In genomic region chr7:135238112-135238744, GRCh38 we compare ENCODE assay signal across 1 cellular context.
A peak's percentile ranks its signal among the peaks of the same experiment; 100 is the strongest.
TF ChIP-seq lines count a peak whose summit lies in the region.

No MANE protein-coding gene starts in this region.

TF ChIP-seq in K562, 482 proteins besides CTCF, POLR2A, EP300 and RAD21 (continued from another document):
- peak; percentile 56 for TF ChIP-seq VEZF1 (CRISPR knock-in tag; IDR thresholded peaks at IDR 0.05)
- 0 out of 2 replicates have a peak, but pooled peaks have one; percentile 26 for TF ChIP-seq ESRRA (IDR thresholded peaks at IDR 0.05; ENCODE audit: borderline replicate concordance, low read depth)
- TF ChIP-seq CBX3 (IDR thresholded peaks at IDR 0.05; ENCODE audit: borderline replicate concordance in 1 of 2, low read length in 2 of 2): peak in 1 of 2 experiments; percentile 91; a peak in 2 of 3 replicates
- TF ChIP-seq CBX1 (IDR thresholded peaks at IDR 0.05; ENCODE audit: low read depth): peak; percentile 68; the same call in 1 of the 2 replicates
- no peak for TF ChIP-seq ELF4 (CRISPR knock-in tag; IDR thresholded peaks at IDR 0.05)
- TF ChIP-seq CC2D1A (IDR thresholded peaks at IDR 0.05): peak; percentile 36; the same call in 1 of the 2 replicates
- TF ChIP-seq CTCFL (IDR thresholded peaks at IDR 0.05; ENCODE audit: borderline replicate concordance, insufficient read depth, low read depth, low read length, poor library complexity, severe bottlenecking): peak; percentile 96
- no peak for TF ChIP-seq NR1H2 (CRISPR knock-in tag; IDR thresholded peaks at IDR 0.05)
- TF ChIP-seq EHMT2 (IDR thresholded peaks at IDR 0.05): peak; percentile 65; the same call in 1 of the 2 replicates
- TF ChIP-seq POLR2G (IDR thresholded peaks at IDR 0.05; ENCODE audit: low read depth, low read length): peak; percentile 59
- no peak for TF ChIP-seq SRSF9 (IDR thresholded peaks at IDR 0.05; ENCODE audit: borderline replicate concordance, low read depth, low read length)
- TF ChIP-seq BRD4 (IDR thresholded peaks at IDR 0.05): 0 out of 2 replicates have a peak, but pooled peaks have one; percentile 43
- TF ChIP-seq ZNF444 (CRISPR knock-in tag; IDR thresholded peaks at IDR 0.05): no peak
- TF ChIP-seq E2F6 (IDR thresholded peaks at IDR 0.05; ENCODE audit: borderline replicate concordance in 1 of 2, extremely low read depth in 1 of 2, insufficient read depth in 1 of 2, insufficient read length in 1 of 2, low read depth in 1 of 2, low read length in 1 of 2, poor library complexity in 1 of 2, severe bottlenecking in 1 of 2): peak in 1 of 2 experiments; percentile 40
- no peak for TF ChIP-seq HDGF (IDR thresholded peaks at IDR 0.05)
- TF ChIP-seq MEF2D (tag; conservative IDR thresholded peaks at IDR 0.05; ENCODE audit: low read depth): no peak
- TF ChIP-seq SMARCE1 (IDR thresholded peaks at IDR 0.05): no peak
- TF ChIP-seq RCOR1 (IDR thresholded peaks at IDR 0.05; ENCODE audit: borderline replicate concordance in 1 of 2, low read depth in 2 of 2, low read length in 2 of 2): no peak
- no peak for TF ChIP-seq ATF3 (IDR thresholded peaks at IDR 0.05)
- no peak for TF ChIP-seq ATF3 (CRISPR knock-in tag; conservative IDR thresholded peaks at IDR 0.05)
- TF ChIP-seq IRF2 (CRISPR knock-in tag; IDR thresholded peaks at IDR 0.05): no peak
- no peak for TF ChIP-seq ZNF76 (CRISPR knock-in tag; IDR thresholded peaks at IDR 0.05; ENCODE audit: borderline replicate concordance)
